Comparison of ENCODE assay signal across 13 cellular contexts in genomic region chr5:122736086-122736485, GRCh38.
DNase-seq lines count a peak whose midpoint lies in the region; ATAC-seq and TF ChIP-seq lines count a peak whose summit lies in the region.
"Had no signal": no experiment of that assay in that cellular context is flagged by ENCODE, and none has a peak within 500 bp of the region (broad histone marks: within the 10 kb centered on the region; RNA-seq: fewer than 3 reads in every experiment).

No MANE protein-coding gene starts in this region.

- H3K4me3 Mint-ChIP-seq in nephron: no peak overlapping the region

- TF ChIP-seq CTCF in nephron (IDR thresholded peaks at IDR 0.05; ENCODE audit: unreplicated experiment in 3 of 3) (no peak), GM10248 (IDR thresholded peaks at IDR 0.05; ENCODE audit: control extremely low read depth, extremely low read depth, low read depth, missing control alignments) (no peak)

- ATAC-seq in GM18873 (IDR thresholded peaks at IDR 0.05; ENCODE audit: low FRiP score, unreplicated experiment): peak; percentile 83
- ATAC-seq in GM21723 (IDR thresholded peaks at IDR 0.05; ENCODE audit: unreplicated experiment): peak; percentile 92
- ATAC-seq in HG03457 (IDR thresholded peaks at IDR 0.05; ENCODE audit: unreplicated experiment): peak; percentile 74

- H3K9me3 Mint-ChIP-seq in nephron: no peaks in the 10 kb centered on the region

- H3K27me3 Mint-ChIP-seq in nephron (ENCODE audit: low read depth): no peaks in the 10 kb centered on the region

- POLR2A ChIA-PET in GM10248 (lab: Yijun Ruan, JAX): no interaction called here

- no peaks in the 10 kb centered on the region for H3K36me3 Mint-ChIP-seq in nephron (ENCODE audit: low read depth)

- DNase-seq in EL: no peak
- no peak for DNase-seq in effector CD4-positive, alpha-beta T cell
- DNase-seq in islet precursor cell: no peak
- DNase-seq in GM10248 (ENCODE audit: extremely low spot score): no peak
- DNase-seq: DMS 273 treated with DMSO at 0.1 percent for 48 hours, mesenchymal stem cell, NCI-H146, T-helper 1 cell, thyroid gland had no signal

- H3K27ac Mint-ChIP-seq in nephron: peak overlapping the region; percentile 66 to 92 (median 82)

- CTCF ChIA-PET in GM10248 (lab: Yijun Ruan, JAX): interaction anchor here (1.1 kb wide), 1 partner anchor 32 kb away, joined by 3 read pairs; no protein-coding TSS in a partner anchor

- peaks cover 19% of the 10 kb centered on the region for H3K4me1 Mint-ChIP-seq in nephron
